ENCODE assay signal across 35 cellular contexts in genomic region chr10:105109164-105109563, GRCh38.
"Had no signal": no experiment of that assay in that cellular context is flagged by ENCODE, and none has a peak within 500 bp of the region (broad histone marks: within the 10 kb centered on the region; RNA-seq: fewer than 3 reads in every experiment).

No MANE protein-coding gene starts in this region.

- H3K4me3 ChIP-seq: MG63 had no signal

- H3K9me3 ChIP-seq: MG63 had no signal

- DNase-seq: Kasumi-1, MG63, MM.1S, MV-4-11, NCI-H1048, NCI-H1092, NCI-H1092 treated with DMSO at 0.1 percent for 48 hours, NCI-H1105, NCI-H1105 treated with DMSO at 0.1 percent for 48 hours, NCI-H1417, NCI-H1417 treated with DMSO at 0.1 percent for 48 hours, NCI-H1436, NCI-H1436 treated with DMSO at 0.1 percent for 48 hours, NCI-H146, NCI-H1694, NCI-H1694 treated with DMSO at 0.1 percent for 48 hours, NCI-H187, NCI-H187 treated with DMSO at 0.1 percent for 48 hours, NCI-H1930, NCI-H2029, NCI-H2029 treated with DMSO at 0.1 percent for 48 hours, NCI-H2081, NCI-H2081 treated with DMSO at 0.1 percent for 48 hours, NCI-H2107, NCI-H2171, NCI-H2171 treated with DMSO at 0.1 percent for 48 hours, NCI-H2227 treated with DMSO at 0.1 percent for 48 hours, NCI-H226, NCI-H345, NCI-H446, NCI-H446 treated with DMSO at 0.1 percent for 48 hours, NCI-H510A, NCI-H510A treated with DMSO at 0.1 percent for 48 hours, NCI-H524, NCI-H524 treated with DMSO at 0.1 percent for 48 hours had no signal

- H3K36me3 ChIP-seq: MG63 had no signal

- H3K27me3 ChIP-seq: MG63 had no signal
